ENCODE assay signal across 26 cellular contexts in genomic region chr11:113382121-113382520, GRCh38. TPM values are rescaled to one million over a fixed set of nuclear protein-coding genes. Genes with fewer than 3 reads are reported as not detected.
"Had no signal": no experiment of that assay in that cellular context is flagged by ENCODE, and none has a peak within 500 bp of the region (broad histone marks: within the 10 kb centered on the region; RNA-seq: fewer than 3 reads in every experiment).

No MANE protein-coding gene starts in this region.

- H3K27ac ChIP-seq: brain microvascular endothelial cell, coronary artery, dorsolateral prefrontal cortex had no signal

- DNase-seq: activated CD4-positive, alpha-beta memory T cell treated with anti-CD3 and anti-CD28 coated beads, Interleukin-2, amount 10 ng/mL, durations not matched to agents 7 days and 5 days; activated CD4-positive, alpha-beta T cell treated with anti-CD3 and anti-CD28 coated beads for 36 hours; activated CD4-positive, alpha-beta T cell treated with anti-CD3 and anti-CD28 coated beads, Interleukin-2, amount 10 ng/mL, durations not matched to agents 7 days and 5 days; activated CD4-positive, alpha-beta T cell treated with anti-CD3 and anti-CD28 coated beads, Interleukin-2, amount 50 U/mL, for 4 hours; activated CD4-positive, CD25-positive, alpha-beta regulatory T cell; activated CD4-positive, CD25-positive, alpha-beta regulatory T cell treated with anti-CD3 and anti-CD28 coated beads, Interleukin-2, amount 50 U/mL, for 72 hours; activated CD8-positive, alpha-beta memory T cell treated with anti-CD3 and anti-CD28 coated beads, Interleukin-2, amount 50 U/mL, for 48 hours; activated effector memory CD4-positive, alpha-beta T cell treated with Interleukin-2 at 50 U/mL for 16 hours; activated gamma-delta T cell treated with Interleukin-2 at 50 U/mL for 16 hours; activated naive CD4-positive, alpha-beta T cell treated with anti-CD3 and anti-CD28 coated beads, Interleukin-2, amount 50 U/mL, for 16 hours; activated naive CD4-positive, alpha-beta T cell treated with Interleukin-2 at 50 U/mL for 16 hours; activated T-cell treated with anti-CD3 and anti-CD28 coated beads for 4 hours; activated T-cell treated with anti-CD3 and anti-CD28 coated beads, Interleukin-2, amount 50 U/mL, for 24 hours; activated T-cell treated with anti-CD3 and anti-CD28 coated beads, Interleukin-2, amount 50 U/mL, for 72 hours; amniotic stem cell; anterior cingulate cortex; brain microvascular endothelial cell; dorsolateral prefrontal cortex; effector memory CD4-positive, alpha-beta T cell; head of caudate nucleus; T-helper 2 cell had no signal

- H3K36me3 ChIP-seq: brain microvascular endothelial cell had no signal

- H3K27me3 ChIP-seq: brain microvascular endothelial cell had no signal

- H3K4me3 ChIP-seq: coronary artery, dorsolateral prefrontal cortex had no signal

RNA-seq across cellular contexts. Expression of gene ANKK1, which starts 5.5 kb away (rescaled TPM):
- total RNA-seq: activated CD4-positive, alpha-beta memory T cell treated with anti-CD3 and anti-CD28 coated beads, Interleukin-2, amount 10 ng/mL, durations not matched to agents 7 days and 5 days; astrocyte; cerebellum; endodermal cell; frontal cortex had no signal
